In genomic region chr7:75657866-75658265, GRCh38 we compare ENCODE assay signal across 17 cellular contexts.
"Had no signal": no experiment of that assay in that cellular context is flagged by ENCODE, and none has a peak within 500 bp of the region (broad histone marks: within the 10 kb centered on the region; RNA-seq: fewer than 3 reads in every experiment).

No MANE protein-coding gene starts in this region.

- H3K9me3 ChIP-seq: transverse colon, vagina had no signal

- H3K27me3 ChIP-seq: foreskin keratinocyte, transverse colon, vagina had no signal

- H3K36me3 ChIP-seq: transverse colon, vagina had no signal

- H3K27me3 Mint-ChIP-seq: activated B cell treated with CpG ODN at 0.5 μM for 24 hours; activated CD4-positive, alpha-beta T cell treated with anti-CD3 and anti-CD28 coated beads for 36 hours; activated naive CD8-positive, alpha-beta T cell treated with anti-CD3 and anti-CD28 coated beads, Interleukin-2, amount 10 ng/mL, durations not matched to agents 7 days and 5 days had no signal

- H3K27ac Mint-ChIP-seq: activated B cell treated with CpG ODN at 0.5 μM for 24 hours; activated CD4-positive, alpha-beta T cell treated with anti-CD3 and anti-CD28 coated beads for 36 hours; activated naive CD4-positive, alpha-beta T cell treated with anti-CD3 and anti-CD28 coated beads for 36 hours; activated naive CD8-positive, alpha-beta T cell treated with anti-CD3 and anti-CD28 coated beads, Interleukin-2, amount 10 ng/mL, durations not matched to agents 7 days and 5 days; activated T-helper 2 cell treated with anti-CD3 and anti-CD28 coated beads, Interferon-gamma antibody, Interleukin-2, Interleukin-4, amounts not matched to agents 10 μg/mL and 5 μg/mL and 100 μg/mL, durations not matched to agents 14 hours and 24 hours and 36 hours; nephron; T-helper 1 cell treated with Interleukin-12 subunit alpha and Interleukin-12 subunit beta and Interleukin-4 antibody, amounts not matched to agents 30 μg/mL and 1 μg/mL, for 36 hours had no signal

- H3K4me3 ChIP-seq: transverse colon, vagina had no signal

- H3K27ac ChIP-seq: foreskin keratinocyte, transverse colon, vagina had no signal

- H3K4me1 Mint-ChIP-seq: activated CD4-positive, alpha-beta T cell treated with anti-CD3 and anti-CD28 coated beads for 36 hours; activated naive CD8-positive, alpha-beta T cell treated with anti-CD3 and anti-CD28 coated beads, Interleukin-2, amount 10 ng/mL, durations not matched to agents 7 days and 5 days; nephron had no signal

- H3K9me3 Mint-ChIP-seq: activated B cell treated with CpG ODN at 0.5 μM for 24 hours; activated naive CD4-positive, alpha-beta T cell treated with anti-CD3 and anti-CD28 coated beads for 36 hours; activated naive CD8-positive, alpha-beta T cell treated with anti-CD3 and anti-CD28 coated beads, Interleukin-2, amount 10 ng/mL, durations not matched to agents 7 days and 5 days; activated T-cell treated with anti-CD3 and anti-CD28 coated beads, Interleukin-2, amount 50 U/mL, for 4 hours; activated T-helper 2 cell treated with anti-CD3 and anti-CD28 coated beads, Interferon-gamma antibody, Interleukin-2, Interleukin-4, amounts not matched to agents 10 μg/mL and 5 μg/mL and 100 μg/mL, durations not matched to agents 14 hours and 24 hours and 36 hours; nephron; T-helper 1 cell treated with Interleukin-12 subunit alpha and Interleukin-12 subunit beta and Interleukin-4 antibody, amounts not matched to agents 30 μg/mL and 1 μg/mL, for 36 hours had no signal

- DNase-seq: activated B cell treated with CpG ODN at 0.5 μM for 24 hours; activated CD4-positive, alpha-beta T cell treated with anti-CD3 and anti-CD28 coated beads for 36 hours; activated CD4-positive, alpha-beta T cell treated with anti-CD3 and anti-CD28 coated beads, Interleukin-2, amount 50 U/mL, for 48 hours; activated CD8-positive, alpha-beta memory T cell treated with anti-CD3 and anti-CD28 coated beads, Interleukin-2, amount 50 U/mL, for 48 hours; activated naive CD4-positive, alpha-beta T cell treated with anti-CD3 and anti-CD28 coated beads for 36 hours; activated naive CD8-positive, alpha-beta T cell treated with anti-CD3 and anti-CD28 coated beads, Interleukin-2, amount 10 ng/mL, durations not matched to agents 7 days and 5 days; activated T-cell treated with anti-CD3 and anti-CD28 coated beads, Interleukin-2, amount 50 U/mL, for 4 hours; amniotic stem cell; effector CD8-positive, alpha-beta T cell; foreskin keratinocyte; stimulated activated CD4-positive, alpha-beta T cell treated with anti-CD3 and anti-CD28 coated beads, Interleukin-4, amount 100 ng/mL, for 1 hour; stimulated activated naive CD4-positive, alpha-beta T cell; transverse colon had no signal

- H3K4me3 Mint-ChIP-seq: activated B cell treated with CpG ODN at 0.5 μM for 24 hours; activated CD4-positive, alpha-beta T cell treated with anti-CD3 and anti-CD28 coated beads for 36 hours; activated naive CD4-positive, alpha-beta T cell treated with anti-CD3 and anti-CD28 coated beads for 36 hours; activated naive CD8-positive, alpha-beta T cell treated with anti-CD3 and anti-CD28 coated beads, Interleukin-2, amount 10 ng/mL, durations not matched to agents 7 days and 5 days; activated T-cell treated with anti-CD3 and anti-CD28 coated beads, Interleukin-2, amount 50 U/mL, for 4 hours; nephron; T-helper 1 cell treated with Interleukin-12 subunit alpha and Interleukin-12 subunit beta and Interleukin-4 antibody, amounts not matched to agents 30 μg/mL and 1 μg/mL, for 36 hours had no signal

- H3K36me3 Mint-ChIP-seq: activated naive CD8-positive, alpha-beta T cell treated with anti-CD3 and anti-CD28 coated beads, Interleukin-2, amount 10 ng/mL, durations not matched to agents 7 days and 5 days had no signal

- ATAC-seq: activated CD4-positive, alpha-beta T cell treated with anti-CD3 and anti-CD28 coated beads for 36 hours; activated T-cell treated with anti-CD3 and anti-CD28 coated beads, Interleukin-2, amount 50 U/mL, for 4 hours; foreskin keratinocyte had no signal

- H3K4me1 ChIP-seq: foreskin keratinocyte, transverse colon, vagina had no signal
